28 cellular contexts compared by ENCODE assay signal in genomic region chr4:126247409-126247808, GRCh38.
"Had no signal": no experiment of that assay in that cellular context is flagged by ENCODE, and none has a peak within 500 bp of the region (broad histone marks: within the 10 kb centered on the region; RNA-seq: fewer than 3 reads in every experiment).

No MANE protein-coding gene starts in this region.

- H3K27ac ChIP-seq: adrenal gland, RWPE1, SJCRH30, WERI-Rb-1 had no signal

- H3K4me1 ChIP-seq: adrenal gland, SJCRH30 had no signal

- H3K4me3 Mint-ChIP-seq: activated CD4-positive, alpha-beta memory T cell treated with anti-CD3 and anti-CD28 coated beads, Interleukin-2, amount 10 ng/mL, durations not matched to agents 7 days and 5 days; activated CD4-positive, alpha-beta T cell treated with anti-CD3 and anti-CD28 coated beads for 36 hours; activated naive CD8-positive, alpha-beta T cell treated with anti-CD3 and anti-CD28 coated beads, Interleukin-2, amount 10 ng/mL, durations not matched to agents 7 days and 5 days; dendritic cell treated with granulocyte-macrophage colony-stimulating factor and Interleukin-4, amounts not matched to agents 40 ng/mL and 50 ng/mL, for 4 days; T-helper 1 cell treated with Interleukin-12 subunit alpha and Interleukin-12 subunit beta and Interleukin-4 antibody, amounts not matched to agents 30 μg/mL and 1 μg/mL, for 36 hours had no signal

- H3K27ac Mint-ChIP-seq: activated CD4-positive, alpha-beta memory T cell treated with anti-CD3 and anti-CD28 coated beads, Interleukin-2, amount 10 ng/mL, durations not matched to agents 7 days and 5 days; activated CD4-positive, alpha-beta T cell treated with anti-CD3 and anti-CD28 coated beads for 36 hours; activated naive CD8-positive, alpha-beta T cell treated with anti-CD3 and anti-CD28 coated beads, Interleukin-2, amount 10 ng/mL, durations not matched to agents 7 days and 5 days; activated T-helper 2 cell treated with anti-CD3 and anti-CD28 coated beads, Interferon-gamma antibody, Interleukin-2, Interleukin-4, amounts not matched to agents 10 μg/mL and 5 μg/mL and 100 μg/mL, durations not matched to agents 14 hours and 24 hours and 36 hours; dendritic cell treated with granulocyte-macrophage colony-stimulating factor and Interleukin-4, amounts not matched to agents 40 ng/mL and 50 ng/mL, for 4 days; T-helper 1 cell treated with Interleukin-12 subunit alpha and Interleukin-12 subunit beta and Interleukin-4 antibody, amounts not matched to agents 30 μg/mL and 1 μg/mL, for 36 hours had no signal

- H3K4me3 ChIP-seq: adrenal gland, SJCRH30 had no signal

- ATAC-seq: activated CD4-positive, alpha-beta T cell treated with anti-CD3 and anti-CD28 coated beads for 36 hours; Panc1 had no signal

- H3K4me1 Mint-ChIP-seq: activated CD4-positive, alpha-beta memory T cell treated with anti-CD3 and anti-CD28 coated beads, Interleukin-2, amount 10 ng/mL, durations not matched to agents 7 days and 5 days; activated CD4-positive, alpha-beta T cell treated with anti-CD3 and anti-CD28 coated beads for 36 hours; activated naive CD8-positive, alpha-beta T cell treated with anti-CD3 and anti-CD28 coated beads, Interleukin-2, amount 10 ng/mL, durations not matched to agents 7 days and 5 days had no signal

- H3K36me3 Mint-ChIP-seq: activated naive CD8-positive, alpha-beta T cell treated with anti-CD3 and anti-CD28 coated beads, Interleukin-2, amount 10 ng/mL, durations not matched to agents 7 days and 5 days had no signal

- H3K27me3 Mint-ChIP-seq: activated CD4-positive, alpha-beta memory T cell treated with anti-CD3 and anti-CD28 coated beads, Interleukin-2, amount 10 ng/mL, durations not matched to agents 7 days and 5 days; activated CD4-positive, alpha-beta T cell treated with anti-CD3 and anti-CD28 coated beads for 36 hours; activated naive CD8-positive, alpha-beta T cell treated with anti-CD3 and anti-CD28 coated beads, Interleukin-2, amount 10 ng/mL, durations not matched to agents 7 days and 5 days; dendritic cell treated with granulocyte-macrophage colony-stimulating factor and Interleukin-4, amounts not matched to agents 40 ng/mL and 50 ng/mL, for 4 days had no signal

- DNase-seq: activated CD4-positive, alpha-beta memory T cell treated with anti-CD3 and anti-CD28 coated beads, Interleukin-2, amount 10 ng/mL, durations not matched to agents 7 days and 5 days; activated CD4-positive, alpha-beta T cell treated with anti-CD3 and anti-CD28 coated beads for 36 hours; activated CD4-positive, alpha-beta T cell treated with anti-CD3 and anti-CD28 coated beads, Interleukin-2, amount 50 U/mL, for 1 hour; activated gamma-delta T cell treated with Interleukin-2 at 50 U/mL for 16 hours; activated naive CD4-positive, alpha-beta T cell treated with anti-CD3 and anti-CD28 coated beads, Interleukin-2, amount 50 U/mL, for 16 hours; activated naive CD8-positive, alpha-beta T cell treated with anti-CD3 and anti-CD28 coated beads, Interleukin-2, amount 10 ng/mL, durations not matched to agents 7 days and 5 days; activated T-cell treated with anti-CD3 and anti-CD28 coated beads for 4 hours; activated T-cell treated with anti-CD3 and anti-CD28 coated beads, Interleukin-2, amount 50 U/mL, for 48 hours; adrenal gland; anterior cingulate cortex; cerebellar nuclear complex; Kasumi-1; MV-4-11; NCI-H1105; NCI-H1436; NCI-H1694 treated with DMSO at 0.1 percent for 48 hours; NCI-H2081; NCI-H446; NCI-H524; Right ventricle myocardium superior; SJCRH30; WERI-Rb-1 had no signal

- FAIRE-seq: colon had no signal

- H3K27me3 ChIP-seq: adrenal gland, SJCRH30 had no signal

- H3K9me3 ChIP-seq: adrenal gland, SJCRH30 had no signal

- H3K36me3 ChIP-seq: adrenal gland, SJCRH30, WERI-Rb-1 had no signal

- H3K9me3 Mint-ChIP-seq: T-helper 1 cell treated with Interleukin-12 subunit alpha and Interleukin-12 subunit beta and Interleukin-4 antibody, amounts not matched to agents 30 μg/mL and 1 μg/mL, for 36 hours had no signal
